ENCODE assay signal across 1 cellular context in the genomic region with DNA sequence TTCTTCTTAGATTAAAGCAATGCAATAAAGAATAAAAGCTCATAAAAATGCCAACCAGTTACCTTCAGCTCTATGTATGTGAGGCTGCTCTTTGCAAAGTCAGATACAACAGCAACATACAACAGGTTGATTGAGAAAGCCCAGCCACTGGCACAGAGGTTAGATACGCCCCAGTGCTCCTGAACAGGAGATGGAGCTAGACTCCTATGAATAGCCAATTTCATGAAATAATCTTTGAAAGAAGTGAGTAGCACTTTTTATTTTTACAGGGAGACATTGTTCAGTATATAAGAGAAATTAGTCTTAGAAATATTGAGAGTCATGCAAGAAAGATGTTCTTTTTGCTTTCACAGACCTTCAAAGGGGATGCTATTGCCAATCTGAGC.
TF ChIP-seq lines count a peak whose summit lies in the region.

No MANE protein-coding gene starts in this region.

TF ChIP-seq in H1, 55 proteins besides CTCF, POLR2A, EP300 and RAD21 (continued from another document):
- no peak for TF ChIP-seq RXRA (IDR thresholded peaks at IDR 0.05; ENCODE audit: insufficient read depth, low read depth, low read length)
- no peak for TF ChIP-seq SAP30 (IDR thresholded peaks at IDR 0.05; ENCODE audit: insufficient read depth, insufficient replicate concordance, low read length)
- TF ChIP-seq POLR2AphosphoS5 (IDR thresholded peaks at IDR 0.05; ENCODE audit: low read depth, low read length): no peak
- TF ChIP-seq EGR1 (IDR thresholded peaks at IDR 0.05; ENCODE audit: borderline replicate concordance, low read depth, low read length): no peak
- TF ChIP-seq KDM5A (IDR thresholded peaks at IDR 0.05; ENCODE audit: low read length): no peak
- TF ChIP-seq CTBP2 (IDR thresholded peaks at IDR 0.05; ENCODE audit: borderline replicate concordance, insufficient read depth, insufficient read length, low read length): no peak
- no peak for TF ChIP-seq RFX5 (IDR thresholded peaks at IDR 0.05; ENCODE audit: borderline replicate concordance, low read depth, low read length)
